1 cellular context compared by ENCODE assay signal in genomic region chr4:127783026-127783769, GRCh38.
A peak's percentile ranks its signal among the peaks of the same experiment; 100 is the strongest.
TF ChIP-seq lines count a peak whose summit lies in the region.

No MANE protein-coding gene starts in this region.

TF ChIP-seq in GM12878, 131 proteins besides CTCF, POLR2A, EP300 and RAD21:
- TF ChIP-seq RCOR1 (conservative IDR thresholded peaks at IDR 0.05; ENCODE audit: low read depth, low read length) = no peak
- no peak for TF ChIP-seq SIN3A (IDR thresholded peaks at IDR 0.05; ENCODE audit: low read depth, low read length)
- TF ChIP-seq BMI1 (IDR thresholded peaks at IDR 0.05; ENCODE audit: borderline replicate concordance) = no peak
- no peak for TF ChIP-seq CHD2 (IDR thresholded peaks at IDR 0.05; ENCODE audit: borderline replicate concordance, low read depth, low read length)
- TF ChIP-seq IKZF2 (IDR thresholded peaks at IDR 0.05) = peak in 1 of 2 experiments; percentile 8; a peak in 1 of 4 replicates
- 0 out of 2 replicates have a peak, but pooled peaks have one; percentile 12 for TF ChIP-seq ZBTB40 (IDR thresholded peaks at IDR 0.05; ENCODE audit: borderline replicate concordance)
- no peak for TF ChIP-seq TBL1XR1 (IDR thresholded peaks at IDR 0.05; ENCODE audit: low read depth, low read length)
- TF ChIP-seq CHD4 (IDR thresholded peaks at IDR 0.05) = no peak
- TF ChIP-seq YBX1 (IDR thresholded peaks at IDR 0.05) = no peak
- TF ChIP-seq IRF5 (IDR thresholded peaks at IDR 0.05; ENCODE audit: borderline replicate concordance) = no peak
- TF ChIP-seq ELK1 (IDR thresholded peaks at IDR 0.05; ENCODE audit: low read depth, low read length) = no peak
- TF ChIP-seq CBX5 (IDR thresholded peaks at IDR 0.05; ENCODE audit: low read depth) = 0 out of 2 replicates have a peak, but pooled peaks have one; percentile 12
- no peak for TF ChIP-seq STAT3 (IDR thresholded peaks at IDR 0.05; ENCODE audit: low read depth, low read length)
- no peak for TF ChIP-seq MTA2 (IDR thresholded peaks at IDR 0.05; ENCODE audit: low read depth)
- no peak for TF ChIP-seq SREBF1 (IDR thresholded peaks at IDR 0.05; ENCODE audit: low read length)
- TF ChIP-seq SMC3 (IDR thresholded peaks at IDR 0.05; ENCODE audit: borderline replicate concordance, low read length) = no peak
- no peak for TF ChIP-seq HDAC6 (IDR thresholded peaks at IDR 0.05; ENCODE audit: unreplicated experiment)
- 0 out of 2 replicates have a peak, but pooled peaks have one; percentile 2 for TF ChIP-seq JUNB (IDR thresholded peaks at IDR 0.05)
- TF ChIP-seq RELB (IDR thresholded peaks at IDR 0.05; ENCODE audit: low read depth) = no peak
- peak; percentile 75 for TF ChIP-seq MLLT1 (IDR thresholded peaks at IDR 0.05)
- TF ChIP-seq CREB1 (IDR thresholded peaks at IDR 0.05; ENCODE audit: low read depth) = peak; percentile 51; the same call in 1 of the 2 replicates
- TF ChIP-seq HCFC1 (IDR thresholded peaks at IDR 0.05; ENCODE audit: low read length) = no peak; the same call in 1 of the 2 replicates
- TF ChIP-seq ZBED1 (IDR thresholded peaks at IDR 0.05; ENCODE audit: borderline replicate concordance) = no peak
- TF ChIP-seq LARP7 (IDR thresholded peaks at IDR 0.05) = no peak
- TF ChIP-seq ZNF384 (IDR thresholded peaks at IDR 0.05; ENCODE audit: borderline replicate concordance, low read depth, low read length) = peak; percentile 88; the same call in 1 of the 2 replicates
- no peak for TF ChIP-seq IRF3 (IDR thresholded peaks at IDR 0.05)
- no peak for TF ChIP-seq ASH2L (IDR thresholded peaks at IDR 0.05; ENCODE audit: borderline replicate concordance, low read depth)
- no peak for TF ChIP-seq PAX8 (IDR thresholded peaks at IDR 0.05)
- TF ChIP-seq SIX5 (IDR thresholded peaks at IDR 0.05; ENCODE audit: low read depth, low read length, severe bottlenecking) = no peak
